Comparison of ENCODE assay signal across 1 cellular context in the genomic region with DNA sequence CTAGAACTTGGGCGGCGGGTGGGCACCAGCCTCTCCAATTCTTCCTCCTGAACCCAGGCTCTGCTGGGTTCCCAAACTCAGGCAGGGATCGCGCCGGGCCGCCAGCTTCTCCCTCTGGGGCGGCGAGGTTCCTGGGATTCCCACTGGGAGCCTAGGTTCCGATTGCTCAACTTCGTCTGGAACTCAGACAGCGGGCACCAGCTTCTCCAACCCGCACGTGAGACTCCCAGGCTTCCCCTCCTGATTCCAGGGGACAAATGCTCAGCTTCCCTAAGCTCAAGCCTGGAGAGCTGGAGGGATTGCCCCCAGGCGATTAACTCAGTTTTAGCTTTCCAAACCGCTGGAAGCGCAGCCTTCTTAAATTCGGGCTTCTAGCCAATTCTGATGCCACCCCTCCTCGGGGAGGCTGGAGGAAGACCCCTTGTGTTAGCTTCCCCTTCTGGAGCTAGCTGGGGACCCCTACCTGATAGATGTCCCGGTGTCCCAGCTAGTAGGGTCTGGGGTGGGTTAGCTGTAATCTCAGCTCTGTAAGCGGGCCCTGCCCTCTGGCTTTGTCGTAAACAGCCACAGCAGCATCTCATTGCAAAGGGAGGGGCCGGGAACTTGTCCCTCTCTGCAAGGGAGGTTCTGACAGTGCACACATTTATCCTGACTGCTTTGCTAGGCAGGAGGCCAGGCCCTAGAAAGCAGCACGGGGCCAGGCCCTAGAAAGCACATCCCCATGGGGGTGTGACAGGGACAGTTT.
A peak's percentile ranks its signal among the peaks of the same experiment; 100 is the strongest.
TF ChIP-seq lines count a peak whose summit lies in the region.

No MANE protein-coding gene starts in this region.

TF ChIP-seq in HEK293, 187 proteins besides CTCF, POLR2A, EP300 and RAD21 (continued from another document):
- TF ChIP-seq ZNF394 (tag by site-specific recombination; IDR thresholded peaks at IDR 0.05; ENCODE audit: borderline replicate concordance), result peak; percentile 87; the same call in 1 of the 2 replicates
- 0 out of 2 replicates have a peak, but pooled peaks have one; percentile 33 for TF ChIP-seq ZBTB48 (tag by site-specific recombination; IDR thresholded peaks at IDR 0.05)
